ENCODE assay signal across 17 cellular contexts in genomic region chr15:69568621-69569020, GRCh38.
A peak's percentile ranks its signal among the peaks of the same experiment; 100 is the strongest.
DNase-seq lines count a peak whose midpoint lies in the region; ATAC-seq, FAIRE-seq and TF ChIP-seq lines count a peak whose summit lies in the region.
"Had no signal": no experiment of that assay in that cellular context is flagged by ENCODE, and none has a peak within 500 bp of the region (broad histone marks: within the 10 kb centered on the region; RNA-seq: fewer than 3 reads in every experiment).

No MANE protein-coding gene starts in this region.

- no peak for FAIRE-seq in H54 (lab: Jason Lieb, UNC)

- DNase-seq in AG09309 (ENCODE audit: low read depth) (peak; percentile 37), NCI-H226 (peak; percentile 96), cardiac fibroblast (ENCODE audit: low read depth in 2 of 2) (peak; percentile 76 to 81), omental fat pad (ENCODE audit: low spot score) (no peak), NCI-H1436 (lab: John Stamatoyannopoulos, UW) (no peak), H54 (ENCODE audit: insufficient read length, low spot score) (no peak), OCI-M1 (lab: John Stamatoyannopoulos, UW) (no peak)
- DNase-seq: activated T-cell treated with anti-CD3 and anti-CD28 coated beads for 4 hours, DMS153, islet precursor cell, NCI-H1092, nucleus accumbens had no signal

- no peak overlapping the region for H3K4me3 ChIP-seq in AG09309 (ENCODE audit: control insufficient read depth, low read depth, low read length)
- H3K4me3 ChIP-seq in cardiac fibroblast (replicated peaks in 1 of 2; ENCODE audit: low read depth in 2 of 2, low read length in 2 of 2) = no peak overlapping the region
- H3K4me3 ChIP-seq: BLaER1, gastroesophageal sphincter had no signal

- TF ChIP-seq CTCF in AG09309 (IDR thresholded peaks at IDR 0.05; ENCODE audit: control insufficient read depth, insufficient read depth, low read depth, low read length, missing control alignments) = no peak
- no peak for TF ChIP-seq CTCF in cardiac fibroblast (IDR thresholded peaks at IDR 0.05; ENCODE audit: low read depth, low read length)
- no peak for TF ChIP-seq CTCF in omental fat pad (IDR thresholded peaks at IDR 0.05)

- TF ChIP-seq POLR2A in H54 (IDR thresholded peaks at IDR 0.05; ENCODE audit: low read depth, low read length) = no peak
- TF ChIP-seq POLR2A in GM18505 (IDR thresholded peaks at IDR 0.05; ENCODE audit: borderline replicate concordance, extremely low read depth, insufficient read depth, insufficient read length) = no peak

- ATAC-seq in omental fat pad (ENCODE audit: low FRiP score) = peak; percentile 91
- no peak for ATAC-seq in GM18505 (IDR thresholded peaks at IDR 0.05; ENCODE audit: unreplicated experiment)
- ATAC-seq: activated CD4-positive, CD25-positive, alpha-beta regulatory T cell treated with anti-CD3 and anti-CD28 coated beads, Interleukin-2, amount 50 U/mL, for 24 hours; activated naive CD4-positive, alpha-beta T cell treated with anti-CD3 and anti-CD28 coated beads, Interleukin-2, amount 50 U/mL, for 72 hours; gastroesophageal sphincter had no signal

Comparison
In these comparisons a context has a peak if more than half of its experiments do, and no peak if none do; other contexts are left out.
1. DNase-seq: peak in AG09309 (single experiment), NCI-H226 (single experiment) and cardiac fibroblast (2 of 2); none in omental fat pad (single experiment), NCI-H1436 (single experiment), H54 (single experiment) and OCI-M1 (single experiment).